34 cellular contexts compared by ENCODE assay signal in genomic region chr16:86200722-86201121, GRCh38.
DNase-seq lines count a peak whose midpoint lies in the region; TF ChIP-seq lines count a peak whose summit lies in the region.
"Had no signal": no experiment of that assay in that cellular context is flagged by ENCODE, and none has a peak within 500 bp of the region (broad histone marks: within the 10 kb centered on the region; RNA-seq: fewer than 3 reads in every experiment).

No MANE protein-coding gene starts in this region.

- H3K4me3 ChIP-seq in Peyer's patch (no peak overlapping the region), esophagus squamous epithelium (peak overlapping the region in 2 of 4 donors; percentile 29 to 53), mesodermal cell (ENCODE audit: extremely low read depth, insufficient read depth, low read length, poor library complexity, severe bottlenecking) (no peak overlapping the region), stomach smooth muscle (ENCODE audit: low read length in 2 of 2) (peak overlapping the region; percentile 15 to 67)
- H3K4me3 ChIP-seq: GM12878, thyroid gland had no signal

- no peak overlapping the region for H3K27ac Mint-ChIP-seq in activated T-cell treated with anti-CD3 and anti-CD28 coated beads, Interleukin-2, amount 50 U/mL, for 24 hours
- H3K27ac Mint-ChIP-seq: activated CD4-positive, alpha-beta memory T cell treated with anti-CD3 and anti-CD28 coated beads, Interleukin-2, amount 10 ng/mL, durations not matched to agents 7 days and 5 days; activated naive CD4-positive, alpha-beta T cell treated with anti-CD3 and anti-CD28 coated beads, Interleukin-2, amount 50 U/mL, for 24 hours; activated T-helper 17 cell treated with anti-CD3 and anti-CD28 coated beads, Interleukin-2, amount 50 U/mL, for 72 hours; brain; IgD-negative memory B cell; natural killer cell; T-helper 2 cell treated with Interferon-gamma antibody and Interleukin-4, amounts not matched to agents 5 μg/mL and 100 μg/mL, for 36 hours had no signal

- H3K9me3 Mint-ChIP-seq in activated T-cell treated with anti-CD3 and anti-CD28 coated beads, Interleukin-2, amount 50 U/mL, for 24 hours: no peaks in the 10 kb centered on the region
- H3K9me3 Mint-ChIP-seq: activated CD4-positive, alpha-beta memory T cell treated with anti-CD3 and anti-CD28 coated beads, Interleukin-2, amount 10 ng/mL, durations not matched to agents 7 days and 5 days; activated naive CD4-positive, alpha-beta T cell treated with anti-CD3 and anti-CD28 coated beads, Interleukin-2, amount 50 U/mL, for 24 hours; activated T-helper 17 cell treated with anti-CD3 and anti-CD28 coated beads, Interleukin-2, amount 50 U/mL, for 72 hours; natural killer cell; stimulated activated naive CD8-positive, alpha-beta T cell treated with anti-CD3 and anti-CD28 coated beads, Interleukin-15, amount 100 ng/mL, for 72 hours; T-helper 2 cell treated with Interferon-gamma antibody and Interleukin-4, amounts not matched to agents 5 μg/mL and 100 μg/mL, for 36 hours had no signal

- peak overlapping the region; percentile 65 to 93 (median 78) for H3K27ac ChIP-seq in Peyer's patch
- H3K27ac ChIP-seq in esophagus squamous epithelium: peak overlapping the region; percentile 38 to 92 (median 82)
- peak overlapping the region; percentile 16 for H3K27ac ChIP-seq in mesodermal cell (ENCODE audit: low read depth, low read length, severe bottlenecking)
- peak overlapping the region; percentile 97 for H3K27ac ChIP-seq in stomach smooth muscle (ENCODE audit: low read length)
- H3K27ac ChIP-seq: thyroid gland had no signal

- POLR2A ChIA-PET in HEK293T (lab: Yijun Ruan, JAX): no interaction called here

- DNase-seq in Peyer's patch (no peak), esophagus squamous epithelium (lab: John Stamatoyannopoulos, UW) (no peak), HEK293T (ENCODE audit: extremely low spot score) (no peak), medulla oblongata (ENCODE audit: extremely low spot score) (no peak)
- no peak for DNase-seq in activated T-cell treated with anti-CD3 and anti-CD28 coated beads, Interleukin-2, amount 50 U/mL, for 24 hours
- no peak for DNase-seq in stimulated activated CD4-positive, alpha-beta T cell treated with anti-CD3 and anti-CD28 coated beads, Interleukin-4, amount 100 ng/mL, for 1 hour
- DNase-seq: activated CD4-positive, alpha-beta memory T cell treated with anti-CD3 and anti-CD28 coated beads, Interleukin-2, amount 10 ng/mL, durations not matched to agents 7 days and 5 days; activated CD4-positive, alpha-beta T cell treated with anti-CD3 and anti-CD28 coated beads for 1 hour; activated CD8-positive, alpha-beta memory T cell treated with anti-CD3 and anti-CD28 coated beads, Interleukin-2, amount 50 U/mL, for 48 hours; amniotic stem cell; dermis blood vessel endothelial cell; DMS 273 treated with DMSO at 0.1 percent for 48 hours; EL; midbrain; MV-4-11; natural killer cell; NCI-H1436 treated with DMSO at 0.1 percent for 48 hours; NCI-H2107; NCI-H345; NCI-H69; occipital lobe; PC-3; retina; small intestine; stimulated activated naive CD8-positive, alpha-beta T cell treated with anti-CD3 and anti-CD28 coated beads, Interleukin-15, amount 100 ng/mL, for 72 hours; thyroid gland had no signal

- H3K36me3 Mint-ChIP-seq in activated T-cell treated with anti-CD3 and anti-CD28 coated beads, Interleukin-2, amount 50 U/mL, for 24 hours (ENCODE audit: low read depth): no peaks in the 10 kb centered on the region
- H3K36me3 Mint-ChIP-seq: activated naive CD4-positive, alpha-beta T cell treated with anti-CD3 and anti-CD28 coated beads, Interleukin-2, amount 50 U/mL, for 24 hours; brain; natural killer cell had no signal

- H3K4me1 Mint-ChIP-seq in activated T-cell treated with anti-CD3 and anti-CD28 coated beads, Interleukin-2, amount 50 U/mL, for 24 hours (ENCODE audit: low read depth): no peaks in the 10 kb centered on the region
- H3K4me1 Mint-ChIP-seq: activated CD4-positive, alpha-beta memory T cell treated with anti-CD3 and anti-CD28 coated beads, Interleukin-2, amount 10 ng/mL, durations not matched to agents 7 days and 5 days; activated naive CD4-positive, alpha-beta T cell treated with anti-CD3 and anti-CD28 coated beads, Interleukin-2, amount 50 U/mL, for 24 hours; activated T-helper 17 cell treated with anti-CD3 and anti-CD28 coated beads, Interleukin-2, amount 50 U/mL, for 72 hours; IgD-negative memory B cell; natural killer cell; stimulated activated naive CD8-positive, alpha-beta T cell treated with anti-CD3 and anti-CD28 coated beads, Interleukin-15, amount 100 ng/mL, for 72 hours had no signal

- H3K9me3 ChIP-seq in Peyer's patch: no peaks in the 10 kb centered on the region
- no peaks in the 10 kb centered on the region for H3K9me3 ChIP-seq in esophagus squamous epithelium
- no peaks in the 10 kb centered on the region for H3K9me3 ChIP-seq in mesodermal cell (ENCODE audit: control insufficient read depth, low read length)
- H3K9me3 ChIP-seq in stomach smooth muscle (ENCODE audit: control insufficient read depth in 2 of 2, low read length in 2 of 2): no peaks in the 10 kb centered on the region
- H3K9me3 ChIP-seq: thyroid gland had no signal

- no peaks in the 10 kb centered on the region for H3K36me3 ChIP-seq in Peyer's patch
- H3K36me3 ChIP-seq in esophagus squamous epithelium: no peaks in the 10 kb centered on the region
- H3K36me3 ChIP-seq in mesodermal cell (ENCODE audit: control insufficient read depth, insufficient read depth, low read length): no peaks in the 10 kb centered on the region
- H3K36me3 ChIP-seq in stomach smooth muscle (ENCODE audit: control insufficient read depth in 2 of 2, insufficient read depth in 2 of 2, low read length in 2 of 2): no peaks in the 10 kb centered on the region
- H3K36me3 ChIP-seq: thyroid gland had no signal

- H3K9ac ChIP-seq in stomach smooth muscle (ENCODE audit: low read length in 2 of 2): peak overlapping the region; percentile 63 to 80

- H3K4me3 Mint-ChIP-seq in activated T-cell treated with anti-CD3 and anti-CD28 coated beads, Interleukin-2, amount 50 U/mL, for 24 hours: no peak overlapping the region
- H3K4me3 Mint-ChIP-seq: activated CD4-positive, alpha-beta memory T cell treated with anti-CD3 and anti-CD28 coated beads, Interleukin-2, amount 10 ng/mL, durations not matched to agents 7 days and 5 days; activated naive CD4-positive, alpha-beta T cell treated with anti-CD3 and anti-CD28 coated beads, Interleukin-2, amount 50 U/mL, for 24 hours; activated T-helper 17 cell treated with anti-CD3 and anti-CD28 coated beads, Interleukin-2, amount 50 U/mL, for 72 hours; brain; IgD-negative memory B cell; natural killer cell; stimulated activated naive CD8-positive, alpha-beta T cell treated with anti-CD3 and anti-CD28 coated beads, Interleukin-15, amount 100 ng/mL, for 72 hours; T-helper 2 cell treated with Interferon-gamma antibody and Interleukin-4, amounts not matched to agents 5 μg/mL and 100 μg/mL, for 36 hours had no signal

- intact Hi-C loops in esophagus squamous epithelium (cut with DNase I): no loop called here

- CTCF ChIA-PET in HEK293T (lab: Yijun Ruan, JAX): interaction anchor here (0.6 kb wide), 1 partner anchor 863 kb away, joined by 4 read pairs; no protein-coding TSS in a partner anchor

- peaks cover 66% of the 10 kb centered on the region for H3K27me3 Mint-ChIP-seq in activated T-cell treated with anti-CD3 and anti-CD28 coated beads, Interleukin-2, amount 50 U/mL, for 24 hours

- 50 to 54% methylated on average over 4 of the region's 9 CpGs for WGBS in esophagus squamous epithelium, 2 donors
- WGBS in mesodermal cell (ENCODE audit: insufficient coverage in 2 of 2), 2 experiments: 75 to 87% methylated on average over 7 to 9 of the region's 9 CpGs

- H3K27me3 ChIP-seq in Peyer's patch: no peaks in the 10 kb centered on the region
- peaks cover 0 to 70% (median 0%) of the 10 kb centered on the region in 4 donors for H3K27me3 ChIP-seq in esophagus squamous epithelium
- H3K27me3 ChIP-seq in stomach smooth muscle (ENCODE audit: control insufficient read depth in 1 of 2, insufficient read depth in 2 of 2, low read length in 2 of 2): no peaks in the 10 kb centered on the region
- H3K27me3 ChIP-seq: thyroid gland had no signal

- TF ChIP-seq CTCF in Peyer's patch (IDR thresholded peaks at IDR 0.05) (peak in 1 of 6 experiments; percentile 4), esophagus squamous epithelium (IDR thresholded peaks at IDR 0.05) (no peak)

- TF ChIP-seq POLR2A in Peyer's patch (IDR thresholded peaks at IDR 0.05) (no peak), esophagus squamous epithelium (IDR thresholded peaks at IDR 0.05) (no peak)

- H3K4me1 ChIP-seq in Peyer's patch (peaks cover 0 to 6% (median 0%) of the 10 kb centered on the region in 4 donors), esophagus squamous epithelium (peaks cover 0 to 6% (median 0%) of the 10 kb centered on the region in 3 donors), mesodermal cell (ENCODE audit: control insufficient read depth, insufficient read depth, low read length, poor library complexity, severe bottlenecking) (peaks cover 33% of the 10 kb centered on the region), stomach smooth muscle (ENCODE audit: control insufficient read depth, insufficient read depth, low read length) (peaks cover 27% of the 10 kb centered on the region)
- H3K4me1 ChIP-seq: thyroid gland had no signal

TF ChIP-seq in HEK293T, 16 proteins besides CTCF, POLR2A, EP300 and RAD21:
- TF ChIP-seq ELF4 (IDR thresholded peaks at IDR 0.05) (no peak), FOXM1 (IDR thresholded peaks at IDR 0.05; ENCODE audit: borderline replicate concordance) (no peak), ZNF384 (IDR thresholded peaks at IDR 0.05) (no peak), SUZ12 (IDR thresholded peaks at IDR 0.05) (no peak), FOXK2 (IDR thresholded peaks at IDR 0.05) (no peak)
- TF ChIP-seq, protein P1, sequence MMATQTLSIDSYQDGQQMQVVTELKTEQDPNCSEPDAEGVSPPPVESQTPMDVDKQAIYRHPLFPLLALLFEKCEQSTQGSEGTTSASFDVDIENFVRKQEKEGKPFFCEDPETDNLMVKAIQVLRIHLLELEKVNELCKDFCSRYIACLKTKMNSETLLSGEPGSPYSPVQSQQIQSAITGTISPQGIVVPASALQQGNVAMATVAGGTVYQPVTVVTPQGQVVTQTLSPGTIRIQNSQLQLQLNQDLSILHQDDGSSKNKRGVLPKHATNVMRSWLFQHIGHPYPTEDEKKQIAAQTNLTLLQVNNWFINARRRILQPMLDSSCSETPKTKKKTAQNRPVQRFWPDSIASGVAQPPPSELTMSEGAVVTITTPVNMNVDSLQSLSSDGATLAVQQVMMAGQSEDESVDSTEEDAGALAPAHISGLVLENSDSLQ (IDR thresholded peaks at IDR 0.05): no peak

Comparison
In these comparisons a context has a peak if more than half of its experiments do, and no peak if none do; other contexts are left out.
1. H3K27ac ChIP-seq: peak in every context shown above with its lines; median percentile 97 in stomach smooth muscle; 82 in esophagus squamous epithelium; 78 in Peyer's patch; 16 in mesodermal cell.
2. H3K4me3 ChIP-seq: peak in stomach smooth muscle (2 of 2); none in Peyer's patch (0 of 4) and mesodermal cell (single experiment).